1 cellular context compared by ENCODE assay signal in the genomic region with DNA sequence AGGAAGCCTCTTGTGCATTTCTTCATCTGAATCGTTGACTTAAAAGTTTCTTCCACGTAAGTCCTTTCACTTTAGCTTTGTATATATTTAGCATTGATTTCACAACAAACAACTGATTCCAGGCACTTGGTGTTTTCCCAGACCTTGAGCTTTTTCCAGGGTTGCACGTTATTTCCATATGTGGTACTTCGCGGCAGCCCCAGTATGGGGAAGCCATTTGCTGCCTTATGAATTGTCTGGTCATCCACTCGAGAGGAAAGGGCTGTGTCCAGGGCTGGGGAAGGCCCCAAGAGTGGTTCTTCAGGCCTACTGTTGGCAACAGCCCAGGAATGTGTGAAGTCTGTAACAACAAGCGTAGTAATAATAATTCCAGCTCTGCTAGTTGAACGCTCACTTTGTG.
TF ChIP-seq lines count a peak whose summit lies in the region.

No MANE protein-coding gene starts in this region.

TF ChIP-seq in IMR-90, 13 proteins besides CTCF, POLR2A, EP300 and RAD21 (continued from another document):
- TF ChIP-seq, protein P1, sequence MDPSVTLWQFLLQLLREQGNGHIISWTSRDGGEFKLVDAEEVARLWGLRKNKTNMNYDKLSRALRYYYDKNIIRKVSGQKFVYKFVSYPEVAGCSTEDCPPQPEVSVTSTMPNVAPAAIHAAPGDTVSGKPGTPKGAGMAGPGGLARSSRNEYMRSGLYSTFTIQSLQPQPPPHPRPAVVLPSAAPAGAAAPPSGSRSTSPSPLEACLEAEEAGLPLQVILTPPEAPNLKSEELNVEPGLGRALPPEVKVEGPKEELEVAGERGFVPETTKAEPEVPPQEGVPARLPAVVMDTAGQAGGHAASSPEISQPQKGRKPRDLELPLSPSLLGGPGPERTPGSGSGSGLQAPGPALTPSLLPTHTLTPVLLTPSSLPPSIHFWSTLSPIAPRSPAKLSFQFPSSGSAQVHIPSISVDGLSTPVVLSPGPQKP (IDR thresholded peaks at IDR 0.05; ENCODE audit: borderline replicate concordance, low read depth, low read length) = no peak
- TF ChIP-seq, protein P2, sequence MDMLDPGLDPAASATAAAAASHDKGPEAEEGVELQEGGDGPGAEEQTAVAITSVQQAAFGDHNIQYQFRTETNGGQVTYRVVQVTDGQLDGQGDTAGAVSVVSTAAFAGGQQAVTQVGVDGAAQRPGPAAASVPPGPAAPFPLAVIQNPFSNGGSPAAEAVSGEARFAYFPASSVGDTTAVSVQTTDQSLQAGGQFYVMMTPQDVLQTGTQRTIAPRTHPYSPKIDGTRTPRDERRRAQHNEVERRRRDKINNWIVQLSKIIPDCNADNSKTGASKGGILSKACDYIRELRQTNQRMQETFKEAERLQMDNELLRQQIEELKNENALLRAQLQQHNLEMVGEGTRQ (IDR thresholded peaks at IDR 0.05; ENCODE audit: low read depth, low read length) = no peak
- TF ChIP-seq SMC3 (IDR thresholded peaks at IDR 0.05; ENCODE audit: low read depth, low read length) = no peak
